In genomic region chrX:49199315-49199595, GRCh38 we compare ENCODE assay signal across 2 cellular contexts.
TF ChIP-seq lines count a peak whose summit lies in the region.

No MANE protein-coding gene starts in this region.

TF ChIP-seq in HCT116, 20 proteins besides CTCF, POLR2A, EP300 and RAD21 (continued from another document):
- no peak for TF ChIP-seq SRF (IDR thresholded peaks at IDR 0.05; ENCODE audit: low read depth)
- TF ChIP-seq EZH2phosphoT487 (IDR thresholded peaks at IDR 0.05; ENCODE audit: borderline replicate concordance), result no peak

TF ChIP-seq in neural cell, 6 proteins besides CTCF, POLR2A, EP300 and RAD21 (continued from another document):
- TF ChIP-seq REST (IDR thresholded peaks at IDR 0.05; ENCODE audit: borderline replicate concordance) (no peak), SMC3 (conservative IDR thresholded peaks at IDR 0.05; ENCODE audit: poor library complexity) (no peak), POLR2AphosphoS5 (IDR thresholded peaks at IDR 0.05) (no peak), TAF1 (IDR thresholded peaks at IDR 0.05; ENCODE audit: low read depth) (no peak), EZH2 (IDR thresholded peaks at IDR 0.05; ENCODE audit: borderline replicate concordance, insufficient read depth, low read length, poor library complexity, severe bottlenecking) (no peak)
